ENCODE assay signal across 12 cellular contexts in the genomic region with DNA sequence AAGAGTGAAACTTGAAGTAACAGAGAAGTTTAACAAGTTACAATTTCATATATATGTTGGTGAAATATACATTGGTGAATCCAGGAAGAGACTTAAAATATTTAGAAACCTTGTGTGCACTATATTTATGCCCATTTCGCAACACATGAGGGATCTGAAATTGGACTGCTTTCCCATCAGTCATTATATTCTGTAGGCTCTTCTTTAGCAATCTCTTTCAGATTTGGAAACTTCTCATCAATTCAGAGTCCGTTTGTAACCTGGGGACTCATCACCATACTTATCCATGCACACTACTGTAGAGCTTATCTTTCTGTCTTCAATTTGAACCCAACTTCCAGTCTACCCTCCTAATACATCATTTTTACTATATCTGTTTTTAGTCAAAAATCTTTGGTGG. TPM values are rescaled to one million over a fixed set of nuclear protein-coding genes. Genes with fewer than 3 reads are reported as not detected.
DNase-seq lines count a peak whose midpoint lies in the region; FAIRE-seq and TF ChIP-seq lines count a peak whose summit lies in the region.
"Had no signal": no experiment of that assay in that cellular context is flagged by ENCODE, and none has a peak within 500 bp of the region (broad histone marks: within the 10 kb centered on the region; RNA-seq: fewer than 3 reads in every experiment).

No MANE protein-coding gene starts in this region.

- H3K9ac ChIP-seq in kidney (ENCODE audit: low read length in 2 of 2) (peak overlapping the region; percentile 30 to 71), subcutaneous abdominal adipose tissue (ENCODE audit: low read length in 5 of 5) (peak overlapping the region in 4 of 5 donors; percentile 83 to 95 (median 84))

- peaks cover 0 to 11% (median 0%) of the 10 kb centered on the region in 4 donors for H3K4me1 ChIP-seq in Peyer's patch
- peaks cover 0 to 8% of the 10 kb centered on the region in 2 donors for H3K4me1 ChIP-seq in kidney (ENCODE audit: control insufficient read depth in 1 of 2, insufficient read depth in 1 of 2, low read depth in 1 of 2, low read length in 2 of 2)
- peaks cover 0 to 49% (median 35%) of the 10 kb centered on the region in 5 donors for H3K4me1 ChIP-seq in subcutaneous abdominal adipose tissue (ENCODE audit: control insufficient read depth in 5 of 5, insufficient read depth in 5 of 5, low read length in 5 of 5)

- DNase-seq in NOMO-1 treated with DMSO at 0.1 percent for 48 hours (lab: John Stamatoyannopoulos, UW; ENCODE audit: unreplicated experiment) (peak; percentile 30), NOMO-1 treated with dmso at 0.1 percent for 144 hours (lab: John Stamatoyannopoulos, UW; ENCODE audit: unreplicated experiment) (no peak), Peyer's patch (no peak), kidney (no peak), NCI-H446 treated with DMSO at 0.1 percent for 48 hours (lab: John Stamatoyannopoulos, UW) (no peak), NCI-H2171 (lab: John Stamatoyannopoulos, UW) (no peak), substantia nigra (lab: John Stamatoyannopoulos, UW) (no peak)
- DNase-seq: immature natural killer cell; NCI-H1694; NK-92 treated with Interleukin-12 subunit alpha and Interleukin-12 subunit beta, amount 100 ng/mL, for 24 hours had no signal

- no peak for TF ChIP-seq CTCF in Peyer's patch (IDR thresholded peaks at IDR 0.05)
- no peak for TF ChIP-seq CTCF in kidney (IDR thresholded peaks at IDR 0.05; ENCODE audit: borderline replicate concordance, extremely low read depth, insufficient read depth)

- no peak for FAIRE-seq in kidney (lab: Jason Lieb, UNC)

- H3K36me3 ChIP-seq in Peyer's patch (no peaks in the 10 kb centered on the region), kidney (ENCODE audit: control insufficient read depth in 1 of 2, insufficient read depth in 2 of 2, low read length in 2 of 2) (no peaks in the 10 kb centered on the region), subcutaneous abdominal adipose tissue (ENCODE audit: control insufficient read depth in 5 of 5, insufficient read depth in 5 of 5, low read length in 5 of 5) (no peaks in the 10 kb centered on the region)

- H3K27ac ChIP-seq in Peyer's patch = peak overlapping the region in 3 of 4 donors; percentile 68 to 93 (median 85)
- peak overlapping the region in 1 of 2 donors; percentile 95 for H3K27ac ChIP-seq in kidney (ENCODE audit: low read depth in 2 of 2, low read length in 2 of 2)
- peak overlapping the region; percentile 89 for H3K27ac ChIP-seq in subcutaneous abdominal adipose tissue (ENCODE audit: low read depth, low read length)
- no peak overlapping the region for H3K27ac ChIP-seq in substantia nigra (ENCODE audit: low read depth, low read length, poor library complexity, severe bottlenecking)
- H3K27ac ChIP-seq: epithelial cell of prostate had no signal

- no peak for TF ChIP-seq POLR2A in Peyer's patch (IDR thresholded peaks at IDR 0.05)

- H3K9me3 ChIP-seq in Peyer's patch (no peaks in the 10 kb centered on the region), kidney (ENCODE audit: control insufficient read depth in 1 of 2, low read length in 2 of 2) (no peaks in the 10 kb centered on the region), subcutaneous abdominal adipose tissue (ENCODE audit: control insufficient read depth in 5 of 5, low read length in 5 of 5) (no peaks in the 10 kb centered on the region)

- no peaks in the 10 kb centered on the region for H3K27me3 ChIP-seq in Peyer's patch
- no peaks in the 10 kb centered on the region for H3K27me3 ChIP-seq in subcutaneous abdominal adipose tissue (ENCODE audit: control insufficient read depth in 5 of 5, insufficient read depth in 4 of 5, low read length in 5 of 5)

- intact Hi-C loops in kidney (cut with DNase I) = loop anchor here (10.0 kb wide), 1 partner anchor 115 kb away; no protein-coding TSS in a partner anchor

- H3K4me3 ChIP-seq in Peyer's patch = peak overlapping the region in 3 of 4 donors; percentile 39 to 84 (median 77)
- peak overlapping the region; percentile 77 to 89 for H3K4me3 ChIP-seq in kidney (ENCODE audit: low read length in 2 of 2)
- peak overlapping the region; percentile 78 to 94 (median 84) for H3K4me3 ChIP-seq in subcutaneous abdominal adipose tissue (ENCODE audit: low read depth in 1 of 5, low read length in 5 of 5)

RNA-seq across cellular contexts. Expression of a gene that starts 2.2 kb away (rescaled TPM):
- total RNA-seq in Peyer's patch (10 to 100 TPM; 21.2 to 49.5 (median 43.1) TPM), kidney (65.6 TPM)
- 13.3 TPM for polyA plus RNA-seq in kidney (ENCODE audit: insufficient read depth, low read depth, low replicate concordance)

RNA-seq across cellular contexts. Expression of a gene that starts 2.2 kb away (rescaled TPM):
- total RNA-seq in Peyer's patch (10 to 100 TPM; 10.2 to 22.3 (median 12.9) TPM), kidney (38.7 TPM)
- 29.6 TPM for polyA plus RNA-seq in kidney (ENCODE audit: insufficient read depth, low read depth, low replicate concordance)
